In genomic region chr13:63420685-63421084, GRCh38 we compare ENCODE assay signal across 33 cellular contexts.
"Had no signal": no experiment of that assay in that cellular context is flagged by ENCODE, and none has a peak within 500 bp of the region (broad histone marks: within the 10 kb centered on the region; RNA-seq: fewer than 3 reads in every experiment).

No MANE protein-coding gene starts in this region.

- DNase-seq: activated effector memory CD4-positive, alpha-beta T cell treated with anti-CD3 and anti-CD28 coated beads, Interleukin-2, amount 50 U/mL, for 16 hours; activated effector memory CD4-positive, alpha-beta T cell treated with Interleukin-2 at 50 U/mL for 16 hours; activated gamma-delta T cell; activated gamma-delta T cell treated with Interleukin-2 at 50 U/mL for 16 hours; activated naive CD4-positive, alpha-beta T cell; activated naive CD4-positive, alpha-beta T cell treated with anti-CD3 and anti-CD28 coated beads for 36 hours; activated naive CD4-positive, alpha-beta T cell treated with anti-CD3 and anti-CD28 coated beads, Interleukin-2, amount 10 ng/mL, durations not matched to agents 7 days and 5 days; activated naive CD4-positive, alpha-beta T cell treated with anti-CD3 and anti-CD28 coated beads, Interleukin-2, amount 50 U/mL, for 16 hours; activated naive CD4-positive, alpha-beta T cell treated with Interleukin-2 at 50 U/mL for 16 hours; activated naive CD8-positive, alpha-beta T cell treated with anti-CD3 and anti-CD28 coated beads for 36 hours; activated naive CD8-positive, alpha-beta T cell treated with anti-CD3 and anti-CD28 coated beads, Interleukin-2, amount 10 ng/mL, durations not matched to agents 7 days and 5 days; activated naive CD8-positive, alpha-beta T cell treated with anti-CD3 and anti-CD28 coated beads, Interleukin-2, amount 50 U/mL, for 24 hours; activated T-cell treated with anti-CD3 and anti-CD28 coated beads, Interleukin-2, amount 50 U/mL, for 4 hours; activated T-cell treated with anti-CD3 and anti-CD28 coated beads, Interleukin-2, amount 50 U/mL, for 48 hours; activated T-cell treated with anti-CD3 and anti-CD28 coated beads, Interleukin-2, amount 50 U/mL, for 72 hours; adrenal gland; amniotic stem cell; amygdala; anterior cingulate cortex; aorta; body of pancreas; brain microvascular endothelial cell; caudate nucleus; central memory CD4-positive, alpha-beta T cell; cerebellar nuclear complex had no signal

- FAIRE-seq: astrocyte, bronchial epithelial cell, colon had no signal

- ATAC-seq: activated naive CD4-positive, alpha-beta T cell treated with anti-CD3 and anti-CD28 coated beads, Interleukin-2, amount 50 U/mL, for 72 hours; activated naive CD8-positive, alpha-beta T cell treated with anti-CD3 and anti-CD28 coated beads, Interleukin-2, amount 50 U/mL, for 24 hours; activated T-cell treated with anti-CD3 and anti-CD28 coated beads, Interleukin-2, amount 50 U/mL, for 4 hours; activated T-cell treated with anti-CD3 and anti-CD28 coated beads, Interleukin-2, amount 50 U/mL, for 72 hours; activated T-helper 17 cell treated with anti-CD3 and anti-CD28 coated beads, Interleukin-2, amount 50 U/mL, for 72 hours; body of pancreas had no signal

- H3K36me3 ChIP-seq: adrenal gland, ascending aorta, brain microvascular endothelial cell, breast epithelium, cardiac muscle cell had no signal

- H3K9me3 ChIP-seq: adrenal gland, ascending aorta, body of pancreas, breast epithelium had no signal

- H3K4me3 ChIP-seq: adrenal gland, ascending aorta, body of pancreas, breast epithelium, cardiac muscle cell had no signal

- H3K4me1 ChIP-seq: adrenal gland, ascending aorta, body of pancreas, breast epithelium had no signal

- H3K27ac ChIP-seq: adrenal gland, ascending aorta, body of pancreas, brain microvascular endothelial cell, breast epithelium, cardiac muscle cell had no signal

- H3K27me3 ChIP-seq: adrenal gland, ascending aorta, body of pancreas, brain microvascular endothelial cell, breast epithelium, cardiac muscle cell had no signal
